Comparison of ENCODE assay signal across 8 cellular contexts in genomic region chr5:138536665-138537315, GRCh38. TPM values are rescaled to one million over a fixed set of nuclear protein-coding genes. Genes with fewer than 3 reads are reported as not detected.
DNase-seq lines count a peak whose midpoint lies in the region; ATAC-seq and TF ChIP-seq lines count a peak whose summit lies in the region.

No MANE protein-coding gene starts in this region.

- H3K9me3 ChIP-seq in A673 (ENCODE audit: low read depth, low read length, poor library complexity, severe bottlenecking) (no peaks in the 10 kb centered on the region), GM23248 (ENCODE audit: low read depth) (no peaks in the 10 kb centered on the region), hepatocyte (ENCODE audit: low read depth) (no peaks in the 10 kb centered on the region)

- H3K36me3 Mint-ChIP-seq in activated T-helper 17 cell treated with anti-CD3 and anti-CD28 coated beads, Interleukin-2, amount 50 U/mL, for 72 hours (ENCODE audit: low read depth) = peaks cover 93% of the 10 kb centered on the region

- H3K4me3 ChIP-seq in A673 (ENCODE audit: low read depth, low read length, poor library complexity, severe bottlenecking) (no peak overlapping the region), GM23248 (no peak overlapping the region), hepatocyte (no peak overlapping the region)

- intact Hi-C loops in A673 (cut with micrococcal nuclease; ENCODE audit: unreplicated experiment) = no loop called here

- no peaks in the 10 kb centered on the region for H3K27me3 ChIP-seq in A673 (replicated peaks; ENCODE audit: insufficient read depth, low read depth, low read length, poor library complexity)
- no peaks in the 10 kb centered on the region for H3K27me3 ChIP-seq in GM23248 (replicated peaks; ENCODE audit: insufficient read depth)
- H3K27me3 ChIP-seq in hepatocyte = no peaks in the 10 kb centered on the region

- H3K4me2 ChIP-seq in GM23248 (ENCODE audit: unreplicated experiment) = no peak overlapping the region
- H3K4me2 ChIP-seq in hepatocyte = no peak overlapping the region

- H3K79me2 ChIP-seq in GM23248 (ENCODE audit: insufficient read depth) (peaks cover 100% of the 10 kb centered on the region), hepatocyte (peaks cover 100% of the 10 kb centered on the region)

- peaks cover 22% of the 10 kb centered on the region for H3K4me1 ChIP-seq in A673 (ENCODE audit: insufficient read depth, low read length, poor library complexity, severe bottlenecking)
- peaks cover 29% of the 10 kb centered on the region for H3K4me1 ChIP-seq in GM23248 (ENCODE audit: insufficient read depth)
- H3K4me1 ChIP-seq in hepatocyte (ENCODE audit: insufficient read depth) = peaks cover 18% of the 10 kb centered on the region

- WGBS in GM23248 (ENCODE audit: low coverage in 1 of 2, low lambda C conversion rate in 2 of 2, missing lambda C conversion rate in 2 of 2), 2 experiments = 18 to 27% methylated on average over 4 of the region's 4 CpGs
- WGBS in hepatocyte (ENCODE audit: low lambda C conversion rate, missing lambda C conversion rate) = 85% methylated on average over 4 of the region's 4 CpGs

- peaks cover 10% of the 10 kb centered on the region for H3F3A ChIP-seq in GM23248 (ENCODE audit: insufficient read depth)

- H3K36me3 ChIP-seq in A673 (ENCODE audit: insufficient read depth, low read length, poor library complexity, severe bottlenecking) (peaks cover 48% of the 10 kb centered on the region), GM23248 (ENCODE audit: low read depth) (peaks cover 18% of the 10 kb centered on the region), hepatocyte (replicated peaks; ENCODE audit: insufficient read depth, low read depth) (no peaks in the 10 kb centered on the region)

- H4K20me1 ChIP-seq in GM23248 (ENCODE audit: insufficient read depth) (peaks cover 34% of the 10 kb centered on the region), hepatocyte (ENCODE audit: insufficient read depth, poor library complexity, severe bottlenecking) (peaks cover 83% of the 10 kb centered on the region)

- H3K27ac ChIP-seq in A673 (ENCODE audit: low read depth, low read length, poor library complexity, severe bottlenecking) = no peak overlapping the region
- H3K27ac ChIP-seq in GM23248 = peak overlapping the region; percentile 20; the same call in 1 of the 2 replicates
- no peak overlapping the region for H3K27ac ChIP-seq in hepatocyte

- H3K27ac Mint-ChIP-seq in activated T-helper 17 cell treated with anti-CD3 and anti-CD28 coated beads, Interleukin-2, amount 50 U/mL, for 72 hours = peak overlapping the region; percentile 70

- H3K9me2 ChIP-seq in GM23248 (ENCODE audit: insufficient read depth) (no peaks in the 10 kb centered on the region), hepatocyte (replicated peaks; ENCODE audit: insufficient read depth) (no peaks in the 10 kb centered on the region)

- CTCF ChIA-PET in A673 (lab: Charles Lee) = no interaction called here

- DNase-seq in A673 (ENCODE audit: low spot score) (peak; percentile 43), GM23248 (peak; percentile 59), hepatocyte (ENCODE audit: low spot score) (peak; percentile 24), GM10266 (ENCODE audit: extremely low spot score) (no peak), LoVo (ENCODE audit: low spot score) (no peak)

- peak; percentile 49; the same call in 1 of the 2 replicates for TF ChIP-seq CTCF in A673 (conservative IDR thresholded peaks at IDR 0.05; ENCODE audit: low read depth, low read length)
- TF ChIP-seq CTCF in hepatocyte (IDR thresholded peaks at IDR 0.05; ENCODE audit: poor library complexity) = peak; percentile 28
- no peak for TF ChIP-seq CTCF in GM10266 (IDR thresholded peaks at IDR 0.05; ENCODE audit: control insufficient read depth, insufficient read depth, low read depth, missing control alignments)

- in situ Hi-C loops in GM23248 (cut with MboI) = no loop called here

- no peaks in the 10 kb centered on the region for H3K27me3 Mint-ChIP-seq in activated T-helper 17 cell treated with anti-CD3 and anti-CD28 coated beads, Interleukin-2, amount 50 U/mL, for 72 hours

- no peak overlapping the region for H3K9ac ChIP-seq in GM23248

- H3K4me1 Mint-ChIP-seq in activated T-helper 17 cell treated with anti-CD3 and anti-CD28 coated beads, Interleukin-2, amount 50 U/mL, for 72 hours = peaks cover 45% of the 10 kb centered on the region

- H3K4me3 Mint-ChIP-seq in activated T-helper 17 cell treated with anti-CD3 and anti-CD28 coated beads, Interleukin-2, amount 50 U/mL, for 72 hours = peak overlapping the region; percentile 17

- POLR2A ChIA-PET in A673 (lab: Charles Lee; ENCODE audit: low non-redundant PET) = interaction anchor here (0.7 kb wide), 1 partner anchor 29 kb away, joined by 3 read pairs; no protein-coding TSS in a partner anchor

- H2AFZ ChIP-seq in GM23248 (no peak overlapping the region), hepatocyte (no peak overlapping the region)

- no peaks in the 10 kb centered on the region for H3K9me3 Mint-ChIP-seq in activated T-helper 17 cell treated with anti-CD3 and anti-CD28 coated beads, Interleukin-2, amount 50 U/mL, for 72 hours

- ATAC-seq in activated T-helper 17 cell treated with anti-CD3 and anti-CD28 coated beads, Interleukin-2, amount 50 U/mL, for 72 hours (replicated peaks) = no peak
- no peak for ATAC-seq in GM18519 (IDR thresholded peaks at IDR 0.05; ENCODE audit: low FRiP score, unreplicated experiment)
- no peak for ATAC-seq in HG03280 (IDR thresholded peaks at IDR 0.05; ENCODE audit: unreplicated experiment)

- BruUV-seq in A673 (replicated peaks; lab: Mats Ljungman, UMichigan) = no TSS peak

RNA-seq across cellular contexts. Expression of gene ETF1, which starts 6.2 kb away (rescaled TPM):
- total RNA-seq in A673 (2021) = 172 and 191 TPM in 2 replicates
- total RNA-seq in GM23248 (2014; rRNA removed; shearing (Covaris generic)) = 124 and 136 TPM in 2 replicates
- polyA plus RNA-seq in GM23248 (2016; fragmentation: Nextera tagmentation; extraction: Ambion mirVana) = 74.1 and 76.0 TPM in 2 replicates
- 100 to 1,000 TPM in 1 of 2 donors, 10 to 100 TPM in 1; 73.0 to 159 TPM for total RNA-seq in activated T-helper 17 cell treated with anti-CD3 and anti-CD28 coated beads, Interleukin-2, amount 50 U/mL, for 72 hours
- 90.5 and 93.3 TPM in 2 replicates for total RNA-seq in hepatocyte
- polyA plus RNA-seq in hepatocyte = 35.3 and 42.6 TPM in 2 replicates

RNA-seq across cellular contexts. Expression of gene HSPA9, which starts 38.4 kb away (rescaled TPM):
- 502 TPM in 2 replicates for total RNA-seq in A673 (2021)
- total RNA-seq in GM23248 (2014; rRNA removed; shearing (Covaris generic)) = 380 and 564 TPM in 2 replicates
- polyA plus RNA-seq in GM23248 (2016; fragmentation: Nextera tagmentation; extraction: Ambion mirVana) = 225 and 233 TPM in 2 replicates
- total RNA-seq in activated T-helper 17 cell treated with anti-CD3 and anti-CD28 coated beads, Interleukin-2, amount 50 U/mL, for 72 hours = 100 to 1,000 TPM; 220 to 398 TPM
- 383 and 429 TPM in 2 replicates for total RNA-seq in hepatocyte
- 211 and 212 TPM in 2 replicates for polyA plus RNA-seq in hepatocyte

Comparison
In these comparisons a context has a peak if more than half of its experiments do, and no peak if none do; other contexts are left out.
1. DNase-seq: peak in A673 (single experiment), GM23248 (single experiment) and hepatocyte (single experiment); none in GM10266 (single experiment) and LoVo (single experiment).